12 cellular contexts compared by ENCODE assay signal in genomic region chr6:21598662-21599061, GRCh38. TPM values are rescaled to one million over a fixed set of nuclear protein-coding genes. Genes with fewer than 3 reads are reported as not detected.
DNase-seq lines count a peak whose midpoint lies in the region; TF ChIP-seq lines count a peak whose summit lies in the region.
"Had no signal": no experiment of that assay in that cellular context is flagged by ENCODE, and none has a peak within 500 bp of the region (broad histone marks: within the 10 kb centered on the region; RNA-seq: fewer than 3 reads in every experiment).

No MANE protein-coding gene starts in this region.

- peak overlapping the region; percentile 74 for H3K4me3 Mint-ChIP-seq in T-helper 2 cell treated with Interferon-gamma antibody and Interleukin-4, amounts not matched to agents 5 μg/mL and 100 μg/mL, for 36 hours
- H3K4me3 Mint-ChIP-seq: activated CD4-positive, alpha-beta memory T cell treated with anti-CD3 and anti-CD28 coated beads, Interleukin-2, amount 10 ng/mL, durations not matched to agents 7 days and 5 days had no signal

- TF ChIP-seq EP300 in SK-N-SH (IDR thresholded peaks at IDR 0.05; ENCODE audit: borderline replicate concordance in 1 of 2, low read depth in 1 of 2, low read length in 1 of 2): no peak
- TF ChIP-seq EP300 in tibial nerve (IDR thresholded peaks at IDR 0.05): no peak

- H3K9me2 ChIP-seq in SK-N-SH: no peaks in the 10 kb centered on the region

- H2AFZ ChIP-seq in SK-N-SH (ENCODE audit: low read depth): no peak overlapping the region

- CTCF ChIA-PET in SK-N-SH (lab: Yijun Ruan, JAX): interaction anchor here (0.8 to 7.3 kb wide), 4 partner anchors 10 to 1035 kb away, joined by 3 to 64 read pairs (median 7); no protein-coding TSS in a partner anchor

- no peak overlapping the region for H3K27ac Mint-ChIP-seq in T-helper 2 cell treated with Interferon-gamma antibody and Interleukin-4, amounts not matched to agents 5 μg/mL and 100 μg/mL, for 36 hours
- H3K27ac Mint-ChIP-seq: activated CD4-positive, alpha-beta memory T cell treated with anti-CD3 and anti-CD28 coated beads, Interleukin-2, amount 10 ng/mL, durations not matched to agents 7 days and 5 days had no signal

- H3K4me1 ChIP-seq in SK-N-SH (ENCODE audit: control insufficient read depth in 1 of 2, insufficient read depth in 2 of 2, low read depth in 1 of 2, low read length in 1 of 2) (peaks cover 7 to 16% of the 10 kb centered on the region in 2 experiments), iPS-18a (ENCODE audit: control insufficient read depth, low read depth, low read length) (peaks cover 19% of the 10 kb centered on the region), skeletal muscle satellite cell (ENCODE audit: control insufficient read depth, insufficient read depth, low read length) (peaks cover 9% of the 10 kb centered on the region), tibial nerve (peaks cover 0 to 21% (median 8%) of the 10 kb centered on the region in 4 donors)

- peak overlapping the region; percentile 81 to 95 for H3K4me3 ChIP-seq in SK-N-SH (ENCODE audit: low read depth in 2 of 2, low read length in 1 of 2)
- H3K4me3 ChIP-seq in iPS-18a (ENCODE audit: low read length): peak overlapping the region; percentile 85
- peak overlapping the region; percentile 95 for H3K4me3 ChIP-seq in skeletal muscle satellite cell (ENCODE audit: low read length)
- peak overlapping the region in 2 of 4 donors; percentile 70 to 95 for H3K4me3 ChIP-seq in tibial nerve

- peaks cover 27% of the 10 kb centered on the region for H3F3A ChIP-seq in SK-N-SH (replicated peaks; ENCODE audit: insufficient read depth)

- H3K9me3 Mint-ChIP-seq in T-helper 2 cell treated with Interferon-gamma antibody and Interleukin-4, amounts not matched to agents 5 μg/mL and 100 μg/mL, for 36 hours: no peaks in the 10 kb centered on the region
- H3K9me3 Mint-ChIP-seq: activated CD4-positive, alpha-beta memory T cell treated with anti-CD3 and anti-CD28 coated beads, Interleukin-2, amount 10 ng/mL, durations not matched to agents 7 days and 5 days had no signal

- H3K79me2 ChIP-seq in SK-N-SH (ENCODE audit: insufficient read depth): peaks cover 65% of the 10 kb centered on the region

- TF ChIP-seq CTCF in SK-N-SH (IDR thresholded peaks at IDR 0.05) (no peak), tibial nerve (IDR thresholded peaks at IDR 0.05) (no peak)

- 0 out of 2 replicates have a peak, but pooled peaks have one; percentile 10 for TF ChIP-seq RAD21 in SK-N-SH (IDR thresholded peaks at IDR 0.05; ENCODE audit: low read length)

- H3K27me3 ChIP-seq in SK-N-SH (ENCODE audit: insufficient read depth) (no peaks in the 10 kb centered on the region), iPS-18a (ENCODE audit: control insufficient read depth, insufficient read depth, low read length) (no peaks in the 10 kb centered on the region), skeletal muscle satellite cell (ENCODE audit: control insufficient read depth, insufficient read depth, low read length) (no peaks in the 10 kb centered on the region), tibial nerve (no peaks in the 10 kb centered on the region)

- H3K36me3 Mint-ChIP-seq in T-helper 2 cell treated with Interferon-gamma antibody and Interleukin-4, amounts not matched to agents 5 μg/mL and 100 μg/mL, for 36 hours (ENCODE audit: low read depth): peaks cover 9% of the 10 kb centered on the region

- peaks cover 41% of the 10 kb centered on the region for H3K27me3 Mint-ChIP-seq in T-helper 2 cell treated with Interferon-gamma antibody and Interleukin-4, amounts not matched to agents 5 μg/mL and 100 μg/mL, for 36 hours (ENCODE audit: low read depth)

- H3K4me2 ChIP-seq in SK-N-SH: peak overlapping the region; percentile 79
- peak overlapping the region; percentile 91 for H3K4me2 ChIP-seq in skeletal muscle satellite cell (ENCODE audit: low read length)

- peaks cover 21% of the 10 kb centered on the region; the same call in 1 of the 2 replicates for H4K20me1 ChIP-seq in SK-N-SH (ENCODE audit: insufficient read depth)

- H3K27ac ChIP-seq in SK-N-SH (ENCODE audit: low read depth in 2 of 2, low read length in 1 of 2) (peak overlapping the region; percentile 88 to 98; a peak in 3 of 4 replicates), iPS-18a (ENCODE audit: low read length) (peak overlapping the region; percentile 5), tibial nerve (no peak overlapping the region)
- H3K27ac ChIP-seq: neutrophil had no signal

- DNase-seq in T-helper 2 cell treated with Interferon-gamma antibody and Interleukin-4, amounts not matched to agents 5 μg/mL and 100 μg/mL, for 36 hours (ENCODE audit: low spot score): no peak
- DNase-seq in T-helper 2 cell (no peak), SK-N-SH (no peak), HuH-7 (ENCODE audit: low spot score) (no peak), tibial nerve (ENCODE audit: low spot score in 2 of 2) (no peak), SIG-M5 (lab: John Stamatoyannopoulos, UW) (no peak)
- DNase-seq: activated CD4-positive, alpha-beta memory T cell treated with anti-CD3 and anti-CD28 coated beads, Interleukin-2, amount 10 ng/mL, durations not matched to agents 7 days and 5 days; effector memory CD4-positive, alpha-beta T cell; NCI-H748 treated with DMSO at 0.1 percent for 48 hours had no signal

- 23% methylated on average over 4 of the region's 4 CpGs for WGBS in SK-N-SH (ENCODE audit: low lambda C conversion rate)
- 28 to 31% methylated on average over 4 of the region's 4 CpGs for WGBS in tibial nerve, 2 donors

- no peak for TF ChIP-seq POLR2A in tibial nerve (IDR thresholded peaks at IDR 0.05)

- H3K9me3 ChIP-seq in SK-N-SH: no peaks in the 10 kb centered on the region
- no peaks in the 10 kb centered on the region for H3K9me3 ChIP-seq in iPS-18a (ENCODE audit: control insufficient read depth, low read depth, low read length)
- H3K9me3 ChIP-seq in skeletal muscle satellite cell (replicated peaks; ENCODE audit: low read length): no peaks in the 10 kb centered on the region
- H3K9me3 ChIP-seq in tibial nerve: no peaks in the 10 kb centered on the region
- H3K9me3 ChIP-seq: neutrophil had no signal

- POLR2A ChIA-PET in SK-N-SH (lab: Yijun Ruan, JAX): interaction anchor here (1.2 to 10.5 kb wide), 3 partner anchors 10 to 549 kb away, joined by 3 to 173 read pairs (median 13); no protein-coding TSS in a partner anchor

- H3K9ac ChIP-seq in SK-N-SH (peak overlapping the region; percentile 89; the same call in 1 of the 2 replicates), iPS-18a (ENCODE audit: low read length) (peak overlapping the region; percentile 89), skeletal muscle satellite cell (ENCODE audit: low read depth, low read length) (peak overlapping the region; percentile 87)

- H3K36me3 ChIP-seq in SK-N-SH (replicated peaks in 1 of 2; ENCODE audit: control insufficient read depth in 1 of 2, insufficient read depth in 2 of 2, low read length in 1 of 2): peaks cover 29 to 35% of the 10 kb centered on the region in 2 experiments
- peaks cover 6% of the 10 kb centered on the region for H3K36me3 ChIP-seq in iPS-18a (ENCODE audit: control insufficient read depth, low read depth, low read length)
- H3K36me3 ChIP-seq in skeletal muscle satellite cell (ENCODE audit: insufficient read depth, low read length): no peaks in the 10 kb centered on the region
- H3K36me3 ChIP-seq in tibial nerve: peaks cover 0 to 7% (median 0%) of the 10 kb centered on the region in 3 donors
- H3K36me3 ChIP-seq: neutrophil had no signal

- H3K4me1 Mint-ChIP-seq in T-helper 2 cell treated with Interferon-gamma antibody and Interleukin-4, amounts not matched to agents 5 μg/mL and 100 μg/mL, for 36 hours (ENCODE audit: low read depth): peaks cover 40% of the 10 kb centered on the region

TF ChIP-seq in SK-N-SH, 30 proteins besides CTCF, POLR2A, EP300 and RAD21:
- TF ChIP-seq RXRA (IDR thresholded peaks at IDR 0.05; ENCODE audit: borderline replicate concordance, low read depth): 0 out of 2 replicates have a peak, but pooled peaks have one; percentile 48
- no peak for TF ChIP-seq SIN3A (IDR thresholded peaks at IDR 0.05; ENCODE audit: borderline replicate concordance, low read depth, low read length)
- TF ChIP-seq FOSL2 (IDR thresholded peaks at IDR 0.05; ENCODE audit: borderline replicate concordance, low read depth): 0 out of 2 replicates have a peak, but pooled peaks have one; percentile 19
- TF ChIP-seq SMC3 (IDR thresholded peaks at IDR 0.05; ENCODE audit: low read depth, low read length): 0 out of 2 replicates have a peak, but pooled peaks have one; percentile 1
- TF ChIP-seq TCF12 (IDR thresholded peaks at IDR 0.05): no peak; the same call in 1 of the 2 replicates
TF ChIP-seq in SK-N-SH: peak in this region for 3.

RNA-seq across cellular contexts. Expression of gene SOX4, which starts 5.1 kb away (rescaled TPM):
- 5.5 and 5.8 TPM in 2 replicates for polyA plus RNA-seq in SK-N-SH (2012; rRNA removed)
- polyA plus RNA-seq in SK-N-SH (2012; cell fraction: cytosol; rRNA removed): 7.8 and 7.9 TPM in 2 replicates
- 6.8 and 7.5 TPM in 2 replicates for polyA plus RNA-seq in SK-N-SH (2012; cell fraction: nucleus; rRNA removed)
- total RNA-seq in skeletal muscle satellite cell (2012; rRNA removed): 5.9 and 6.8 TPM in 2 replicates
- total RNA-seq in tibial nerve: 1 to 10 TPM; 5.2 to 9.3 (median 8.1) TPM

Comparison
In these comparisons a context has a peak if more than half of its experiments do, and no peak if none do; other contexts are left out.
1. H3K27ac ChIP-seq: peak in SK-N-SH (2 of 2) and iPS-18a (single experiment); none in tibial nerve (0 of 4).
2. Peak in every context shown above with its lines, with median percentiles within 50 percentile points of each other: H3K9ac ChIP-seq.